Comparison of ENCODE assay signal across 21 cellular contexts in the genomic region with DNA sequence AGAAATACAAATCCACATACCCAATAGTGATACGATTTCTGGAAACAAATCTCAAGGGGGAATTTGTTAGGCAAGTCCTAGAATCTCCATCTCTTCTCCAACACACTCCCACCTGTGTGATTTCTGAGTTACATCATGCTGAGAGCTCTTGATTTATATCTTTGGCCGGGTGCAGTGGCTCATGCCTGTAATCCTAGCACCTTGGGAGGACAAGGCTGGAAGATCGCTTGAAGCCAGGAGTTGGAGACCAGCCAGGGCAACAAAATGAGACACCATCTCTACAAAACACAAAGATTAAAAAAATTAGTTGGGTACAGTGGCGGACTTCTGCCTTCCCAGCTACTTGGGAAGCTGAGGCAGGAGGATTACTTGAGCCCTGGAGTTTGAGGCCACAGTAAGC.
"Had no signal": no experiment of that assay in that cellular context is flagged by ENCODE, and none has a peak within 500 bp of the region (broad histone marks: within the 10 kb centered on the region; RNA-seq: fewer than 3 reads in every experiment).

No MANE protein-coding gene starts in this region.

- H3K27me3 ChIP-seq: body of pancreas, esophagus muscularis mucosa, pancreas, tibial artery had no signal

- H3K27ac ChIP-seq: coronary artery, pancreas, WERI-Rb-1 had no signal

- DNase-seq: activated CD4-positive, alpha-beta T cell treated with anti-CD3 and anti-CD28 coated beads for 48 hours; activated CD8-positive, alpha-beta T cell treated with anti-CD3 and anti-CD28 coated beads for 36 hours; activated gamma-delta T cell; activated naive CD8-positive, alpha-beta T cell treated with anti-CD3 and anti-CD28 coated beads for 36 hours; activated T-cell treated with anti-CD3 and anti-CD28 coated beads, Interleukin-2, amount 50 U/mL, for 48 hours; amygdala; body of pancreas; central memory CD4-positive, alpha-beta T cell; hypothalamus; left ventricle myocardium superior; mesendoderm; nephron progenitor cell; pancreas; retina; stimulated activated CD4-positive, alpha-beta T cell treated with anti-CD3 and anti-CD28 coated beads, Interleukin-2, amount 100 ng/mL, for 48 hours; stimulated activated naive B cell treated with anti-CD40 and anti-IgM and Interleukin-4, amounts not matched to agents 10 μg/mL and 1 μg/mL and 100 μg/mL, for 72 hours; tibial artery; WERI-Rb-1 had no signal

- H3K27me3 Mint-ChIP-seq: activated CD8-positive, alpha-beta T cell treated with anti-CD3 and anti-CD28 coated beads for 36 hours; stimulated activated naive B cell treated with anti-CD40 and anti-IgM and Interleukin-4, amounts not matched to agents 10 μg/mL and 1 μg/mL and 100 μg/mL, for 72 hours had no signal

- H3K36me3 ChIP-seq: pancreas, tibial artery had no signal

- ATAC-seq: activated CD8-positive, alpha-beta T cell treated with anti-CD3 and anti-CD28 coated beads for 36 hours; body of pancreas; left ventricle myocardium superior; pancreas; stimulated activated naive B cell treated with anti-CD40 and anti-IgM and Interleukin-4, amounts not matched to agents 10 μg/mL and 1 μg/mL and 100 μg/mL, for 72 hours had no signal

- H3K27ac Mint-ChIP-seq: nephron progenitor cell; stimulated activated naive B cell treated with anti-CD40 and anti-IgM and Interleukin-4, amounts not matched to agents 10 μg/mL and 1 μg/mL and 100 μg/mL, for 72 hours had no signal

- H3K4me3 ChIP-seq: body of pancreas had no signal

- H3K9me3 ChIP-seq: body of pancreas, esophagus muscularis mucosa, pancreas, tibial artery had no signal

- H3K9me3 Mint-ChIP-seq: activated CD8-positive, alpha-beta T cell treated with anti-CD3 and anti-CD28 coated beads for 36 hours; activated naive CD8-positive, alpha-beta T cell treated with anti-CD3 and anti-CD28 coated beads for 36 hours; nephron progenitor cell; stimulated activated naive B cell treated with anti-CD40 and anti-IgM and Interleukin-4, amounts not matched to agents 10 μg/mL and 1 μg/mL and 100 μg/mL, for 72 hours; T-helper 1 cell treated with Interleukin-12 subunit alpha and Interleukin-12 subunit beta and Interleukin-4 antibody, amounts not matched to agents 30 μg/mL and 1 μg/mL, for 36 hours had no signal

- H3K4me3 Mint-ChIP-seq: activated naive CD8-positive, alpha-beta T cell treated with anti-CD3 and anti-CD28 coated beads for 36 hours had no signal
